In the genomic region with DNA sequence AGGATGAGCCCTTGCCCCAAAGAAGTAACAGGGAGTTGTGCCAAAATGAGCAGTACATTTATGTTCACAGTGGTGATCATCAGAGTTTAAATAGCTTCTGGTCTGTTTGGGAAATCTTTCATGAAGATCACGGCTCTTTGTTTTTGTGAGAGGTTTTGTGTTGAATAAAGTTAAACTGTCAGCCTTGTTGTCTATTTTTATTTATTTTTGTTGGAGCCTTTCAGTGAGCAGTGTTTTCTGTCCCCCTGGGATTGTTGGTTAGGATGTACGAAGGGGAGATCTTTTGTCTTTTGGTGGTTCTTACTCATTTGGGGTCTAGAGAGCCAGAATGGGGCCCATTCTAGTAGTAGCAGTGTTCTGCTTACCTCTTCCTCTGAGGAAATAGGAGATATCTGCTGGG, we compare ENCODE assay signal across 8 cellular contexts.
DNase-seq lines count a peak whose midpoint lies in the region; ATAC-seq and TF ChIP-seq lines count a peak whose summit lies in the region.

No MANE protein-coding gene starts in this region.

- H3K4me3 Mint-ChIP-seq in stimulated activated naive CD8-positive, alpha-beta T cell treated with anti-CD3 and anti-CD28 coated beads, Interleukin-15, Interleukin-2, amounts not matched to agents 100 ng/mL and 50 ng/mL, for 24 hours, result peak overlapping the region; percentile 31
- H3K4me3 Mint-ChIP-seq in brain, result peak overlapping the region; percentile 12 to 88 (median 38)
- peak overlapping the region; percentile 54 for H3K4me3 Mint-ChIP-seq in natural killer cell

- peak overlapping the region; percentile 61 for H3K27ac Mint-ChIP-seq in stimulated activated naive CD8-positive, alpha-beta T cell treated with anti-CD3 and anti-CD28 coated beads, Interleukin-15, Interleukin-2, amounts not matched to agents 100 ng/mL and 50 ng/mL, for 24 hours
- H3K27ac Mint-ChIP-seq in brain (peak overlapping the region in 3 of 5 experiments; percentile 60 to 96 (median 90)), natural killer cell (peak overlapping the region; percentile 48 to 86)

- H3K4me1 Mint-ChIP-seq in stimulated activated naive CD8-positive, alpha-beta T cell treated with anti-CD3 and anti-CD28 coated beads, Interleukin-15, Interleukin-2, amounts not matched to agents 100 ng/mL and 50 ng/mL, for 24 hours (ENCODE audit: low read depth), result peaks cover 91% of the 10 kb centered on the region
- H3K4me1 Mint-ChIP-seq in brain (peaks cover 99% of the 10 kb centered on the region), natural killer cell (peaks cover 87 to 97% of the 10 kb centered on the region in 2 donors)

- H3K9me3 Mint-ChIP-seq in stimulated activated naive CD8-positive, alpha-beta T cell treated with anti-CD3 and anti-CD28 coated beads, Interleukin-15, Interleukin-2, amounts not matched to agents 100 ng/mL and 50 ng/mL, for 24 hours, result no peaks in the 10 kb centered on the region
- no peaks in the 10 kb centered on the region for H3K9me3 Mint-ChIP-seq in brain
- H3K9me3 Mint-ChIP-seq in natural killer cell, result no peaks in the 10 kb centered on the region

- H3K27me3 Mint-ChIP-seq in stimulated activated naive CD8-positive, alpha-beta T cell treated with anti-CD3 and anti-CD28 coated beads, Interleukin-15, Interleukin-2, amounts not matched to agents 100 ng/mL and 50 ng/mL, for 24 hours, result no peaks in the 10 kb centered on the region
- H3K27me3 Mint-ChIP-seq in brain (no peaks in the 10 kb centered on the region), natural killer cell (ENCODE audit: low read depth in 2 of 2) (no peaks in the 10 kb centered on the region)

- no peak for DNase-seq in stimulated activated naive CD8-positive, alpha-beta T cell treated with anti-CD3 and anti-CD28 coated beads, Interleukin-15, Interleukin-2, amounts not matched to agents 100 U/mL and 50 U/mL, for 24 hours
- DNase-seq in natural killer cell, result no peak
- no peak for DNase-seq in hepatic stellate cell (ENCODE audit: low spot score)

- TF ChIP-seq CTCF in brain (conservative IDR thresholded peaks at IDR 0.05), result no peak
- no peak for TF ChIP-seq CTCF in natural killer cell (IDR thresholded peaks at IDR 0.05)

- intact Hi-C loops in natural killer cell (cut with micrococcal nuclease), result no loop called here

- peaks cover 3% of the 10 kb centered on the region for H3K36me3 Mint-ChIP-seq in stimulated activated naive CD8-positive, alpha-beta T cell treated with anti-CD3 and anti-CD28 coated beads, Interleukin-15, Interleukin-2, amounts not matched to agents 100 ng/mL and 50 ng/mL, for 24 hours (ENCODE audit: low read depth)
- no peaks in the 10 kb centered on the region for H3K36me3 Mint-ChIP-seq in brain
- H3K36me3 Mint-ChIP-seq in natural killer cell, result no peaks in the 10 kb centered on the region

- ATAC-seq in stimulated activated naive CD8-positive, alpha-beta T cell treated with anti-CD3 and anti-CD28 coated beads, Interleukin-15, Interleukin-2, amounts not matched to agents 100 U/mL and 50 U/mL, for 24 hours, result no peak
- ATAC-seq in natural killer cell (no peak), GM18502 (IDR thresholded peaks at IDR 0.05; ENCODE audit: poor library complexity, unreplicated experiment) (no peak), GM18498 (IDR thresholded peaks at IDR 0.05; ENCODE audit: unreplicated experiment) (no peak), GM21786 (IDR thresholded peaks at IDR 0.05; ENCODE audit: unreplicated experiment) (no peak)
